Comparison of ENCODE assay signal across 8 cellular contexts in genomic region chr17:48578616-48579560, GRCh38. TPM values are rescaled to one million over a fixed set of nuclear protein-coding genes. Genes with fewer than 3 reads are reported as not detected.
DNase-seq lines count a peak whose midpoint lies in the region; ATAC-seq and TF ChIP-seq lines count a peak whose summit lies in the region.

No MANE protein-coding gene starts in this region.

- H4K20me1 ChIP-seq in DOHH2 (ENCODE audit: control insufficient read depth, insufficient read depth, low read depth, low read length): 0 out of 2 replicates have a peak, but pooled peaks cover 3% of the 10 kb centered on the region

- peaks cover 9% of the 10 kb centered on the region; the same call in 1 of the 2 replicates for H3F3A ChIP-seq in DOHH2 (ENCODE audit: control insufficient read depth, insufficient read depth)

- H3K4me1 ChIP-seq in DOHH2 (ENCODE audit: control insufficient read depth, low read length) (peaks cover 29% of the 10 kb centered on the region), iPS-15b (ENCODE audit: control insufficient read depth, insufficient read depth, low read length) (no peaks in the 10 kb centered on the region), suprapubic skin (peaks cover 75% of the 10 kb centered on the region)

- H3K9me3 ChIP-seq in DOHH2 (ENCODE audit: control insufficient read depth, insufficient read depth, low read length): no peaks in the 10 kb centered on the region
- no peaks in the 10 kb centered on the region for H3K9me3 ChIP-seq in iPS-15b (ENCODE audit: control insufficient read depth, insufficient read depth, low read length)
- no peaks in the 10 kb centered on the region for H3K9me3 ChIP-seq in suprapubic skin

- H3K9me2 ChIP-seq in DOHH2 (replicated peaks; ENCODE audit: control insufficient read depth, low read length): no peaks in the 10 kb centered on the region

- H3K27me3 ChIP-seq in DOHH2 (ENCODE audit: control insufficient read depth, low read length) (peaks cover 47% of the 10 kb centered on the region), iPS-15b (ENCODE audit: control insufficient read depth, insufficient read depth, low read length) (peaks cover 96% of the 10 kb centered on the region), suprapubic skin (peaks cover 6% of the 10 kb centered on the region)

- H3K27ac ChIP-seq in DOHH2 (ENCODE audit: low read depth, low read length): no peak overlapping the region
- peak overlapping the region; percentile 85 for H3K27ac ChIP-seq in suprapubic skin

- 28% methylated on average over 41 of the region's 46 CpGs for WGBS in suprapubic skin

- peak; percentile 21 for TF ChIP-seq CTCF in DOHH2 (IDR thresholded peaks at IDR 0.05; ENCODE audit: low read depth, low read length, poor library complexity, severe bottlenecking)
- TF ChIP-seq CTCF in WI38 (IDR thresholded peaks at IDR 0.05; ENCODE audit: low read depth, low read length): no peak
- TF ChIP-seq CTCF in suprapubic skin (IDR thresholded peaks at IDR 0.05): no peak

- peaks cover 12% of the 10 kb centered on the region for H3K79me2 ChIP-seq in DOHH2 (ENCODE audit: control insufficient read depth, low read length)

- peak overlapping the region; percentile 78 for H3K4me3 ChIP-seq in DOHH2 (ENCODE audit: low read length)
- peak overlapping the region; percentile 79 for H3K4me3 ChIP-seq in WI38 (ENCODE audit: low read depth, low read length)
- H3K4me3 ChIP-seq in iPS-15b (ENCODE audit: low read depth, low read length): peak overlapping the region; percentile 28
- H3K4me3 ChIP-seq in suprapubic skin: peak overlapping the region; percentile 69

- ATAC-seq in GM21825 (IDR thresholded peaks at IDR 0.05; ENCODE audit: unreplicated experiment): peak; percentile 23

- DNase-seq in suprapubic skin (ENCODE audit: low spot score in 2 of 2) (no peak), NCI-H446 (lab: John Stamatoyannopoulos, UW) (no peak), NCI-H2171 treated with DMSO at 0.1 percent for 48 hours (lab: John Stamatoyannopoulos, UW) (no peak), COLO829 (ENCODE audit: low spot score) (no peak)

- H3K9ac ChIP-seq in iPS-15b (ENCODE audit: low read depth, low read length): no peak overlapping the region

- H3K4me2 ChIP-seq in DOHH2 (ENCODE audit: low read length): peak overlapping the region; percentile 70

- no peak for TF ChIP-seq EP300 in suprapubic skin (IDR thresholded peaks at IDR 0.05)

- TF ChIP-seq POLR2A in suprapubic skin (IDR thresholded peaks at IDR 0.05): no peak

- H3K36me3 ChIP-seq in DOHH2 (ENCODE audit: control insufficient read depth, low read length): peaks cover 4% of the 10 kb centered on the region; the same call in 1 of the 2 replicates
- no peaks in the 10 kb centered on the region for H3K36me3 ChIP-seq in iPS-15b (ENCODE audit: control insufficient read depth, insufficient read depth, low read length)
- H3K36me3 ChIP-seq in suprapubic skin: no peaks in the 10 kb centered on the region

RNA-seq across cellular contexts. Expression of gene HOXB4, which starts 0.7 kb away (rescaled TPM):
- 1 to 10 TPM in 3 of 4 donors, under 1 TPM in 1; 0.42 to 3.5 (median 1.0) TPM for total RNA-seq in suprapubic skin

RNA-seq across cellular contexts. Expression of gene HOXB3, which starts 11.2 kb away (rescaled TPM):
- 10 to 100 TPM in 1 of 4 donors, 1 to 10 TPM in 3; 2.3 to 20.8 (median 3.9) TPM for total RNA-seq in suprapubic skin

RNA-seq across cellular contexts. Expression of gene HOXB5, which starts 14.7 kb away (rescaled TPM):
- under 1 TPM in 2 of 4 donors, not detected in 2; 0.72 to 0.80 TPM for total RNA-seq in suprapubic skin

RNA-seq across cellular contexts. Expression of gene HOXB6, which starts 25.9 kb away (rescaled TPM):
- 1 to 10 TPM in 2 of 4 donors, under 1 TPM in 1, not detected in 1; 0.39 to 4.5 (median 1.3) TPM for total RNA-seq in suprapubic skin

RNA-seq across cellular contexts. Expression of gene HOXB7, which starts 31.9 kb away (rescaled TPM):
- total RNA-seq in suprapubic skin: 1 to 10 TPM in 3 of 4 donors, under 1 TPM in 1; 0.95 to 3.6 (median 2.4) TPM

Comparison
In these comparisons a context has a peak if more than half of its experiments do, and no peak if none do; other contexts are left out.
1. H3K4me3 ChIP-seq: peak in every context shown above with its lines; median percentile 79 in WI38; 78 in DOHH2; 69 in suprapubic skin; 28 in iPS-15b.